11 cellular contexts compared by ENCODE assay signal in the genomic region with DNA sequence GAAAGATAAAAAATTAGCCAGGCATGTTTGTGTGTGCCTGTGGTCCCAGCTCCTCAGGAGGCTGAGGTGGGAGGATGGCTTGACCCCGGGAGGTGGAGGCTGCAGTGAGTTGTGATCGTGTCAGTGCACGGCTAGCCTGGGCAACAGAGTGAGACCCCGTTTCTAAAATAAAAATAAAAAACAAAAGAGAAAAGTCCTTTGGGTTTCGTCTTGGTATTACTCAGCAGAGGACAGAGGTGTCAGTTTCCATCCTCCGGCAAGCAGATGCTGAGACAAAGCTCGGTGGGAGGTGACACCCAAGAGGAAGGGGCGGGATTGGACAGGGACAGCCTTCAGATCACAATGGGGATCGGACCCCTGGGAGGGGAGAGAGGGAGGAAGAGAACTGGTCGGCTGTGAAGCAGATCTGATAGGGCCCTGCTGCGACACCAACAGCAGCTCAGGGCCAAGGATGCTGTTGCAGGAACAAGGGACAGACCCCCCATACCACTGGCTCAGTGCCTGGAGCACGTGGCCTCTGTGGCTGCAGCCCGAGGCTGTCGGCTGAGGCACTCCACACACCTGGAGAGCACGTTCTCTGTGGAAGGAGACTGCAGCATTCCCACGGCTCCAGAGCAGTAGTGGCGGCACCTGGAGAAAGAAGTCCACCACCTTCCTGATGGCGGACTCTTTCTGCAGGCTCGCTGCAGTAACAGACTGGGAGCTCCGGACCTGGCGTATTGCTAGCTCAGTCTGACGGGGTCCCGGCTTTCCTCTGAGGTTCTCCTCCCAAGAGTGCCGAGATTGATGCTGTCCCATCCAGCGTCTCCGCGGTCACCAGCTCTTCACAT. TPM values are rescaled to one million over a fixed set of nuclear protein-coding genes. Genes with fewer than 3 reads are reported as not detected.
A peak's percentile ranks its signal among the peaks of the same experiment; 100 is the strongest.
DNase-seq lines count a peak whose midpoint lies in the region; ATAC-seq and TF ChIP-seq lines count a peak whose summit lies in the region.
"Had no signal": no experiment of that assay in that cellular context is flagged by ENCODE, and none has a peak within 500 bp of the region (broad histone marks: within the 10 kb centered on the region; RNA-seq: fewer than 3 reads in every experiment).

No MANE protein-coding gene starts in this region.

- H3K27ac Mint-ChIP-seq in effector memory CD8-positive, alpha-beta T cell: peak overlapping the region; percentile 92 to 99
- H3K27ac Mint-ChIP-seq: WTC11 had no signal

- H3K9me3 Mint-ChIP-seq in effector memory CD8-positive, alpha-beta T cell: no peaks in the 10 kb centered on the region
- H3K9me3 Mint-ChIP-seq: WTC11 had no signal

- no peaks in the 10 kb centered on the region for H3K9me3 ChIP-seq in tibial nerve

- no peak for TF ChIP-seq RAD21 in Ishikawa (IDR thresholded peaks at IDR 0.05; ENCODE audit: low read depth)

- peaks cover 0 to 21% (median 10%) of the 10 kb centered on the region in 4 donors for H3K4me1 ChIP-seq in tibial nerve

- H3K4me3 Mint-ChIP-seq in effector memory CD8-positive, alpha-beta T cell: peak overlapping the region; percentile 98 to 99
- H3K4me3 Mint-ChIP-seq: WTC11 had no signal

- no peak overlapping the region for H3K4me3 ChIP-seq in tibial nerve

- TF ChIP-seq EP300 in Ishikawa (IDR thresholded peaks at IDR 0.05; ENCODE audit: borderline replicate concordance) (no peak), tibial nerve (IDR thresholded peaks at IDR 0.05) (no peak)

- peak; percentile 86 for DNase-seq in GM10266 (ENCODE audit: extremely low spot score)
- DNase-seq in GM19240 (ENCODE audit: insufficient read length, low spot score): peak; percentile 85
- DNase-seq in effector memory CD8-positive, alpha-beta T cell: no peak
- DNase-seq in kidney glomerular epithelial cell (lab: John Stamatoyannopoulos, UW): no peak
- no peak for DNase-seq in tibial nerve (ENCODE audit: low spot score in 2 of 2)
- no peak for DNase-seq in NCI-H774 (lab: John Stamatoyannopoulos, UW)
- DNase-seq in SHP77 (lab: John Stamatoyannopoulos, UW): no peak
- DNase-seq: hypothalamus, NCI-H526 had no signal

- no peaks in the 10 kb centered on the region for H3K36me3 ChIP-seq in tibial nerve

- H3K27ac ChIP-seq in tibial nerve: no peak overlapping the region

- H3K4me1 Mint-ChIP-seq in effector memory CD8-positive, alpha-beta T cell (ENCODE audit: low read depth in 2 of 2): peaks cover 59 to 63% of the 10 kb centered on the region in 2 donors

- ATAC-seq in effector memory CD8-positive, alpha-beta T cell (replicated peaks): no peak

- no peak for TF ChIP-seq POLR2A in tibial nerve (IDR thresholded peaks at IDR 0.05)

- WGBS in tibial nerve, 2 donors: 80 to 86% methylated on average over 21 to 24 of the region's 27 CpGs

- TF ChIP-seq CTCF in GM10266 (IDR thresholded peaks at IDR 0.05; ENCODE audit: control insufficient read depth, insufficient read depth, low read depth, missing control alignments) (no peak), tibial nerve (IDR thresholded peaks at IDR 0.05) (no peak)

- no peaks in the 10 kb centered on the region for H3K27me3 ChIP-seq in tibial nerve

- H3K36me3 Mint-ChIP-seq in effector memory CD8-positive, alpha-beta T cell (ENCODE audit: insufficient read depth): peaks cover 47% of the 10 kb centered on the region
- H3K36me3 Mint-ChIP-seq: WTC11 had no signal

- H3K27me3 Mint-ChIP-seq in effector memory CD8-positive, alpha-beta T cell: no peaks in the 10 kb centered on the region

TF ChIP-seq in Ishikawa, 13 proteins besides CTCF, POLR2A, EP300 and RAD21:
- TF ChIP-seq TEAD4 (IDR thresholded peaks at IDR 0.05) (no peak), USF1 (IDR thresholded peaks at IDR 0.05) (peak; percentile 15; the same call in 1 of the 2 replicates), CREB1 (IDR thresholded peaks at IDR 0.05; ENCODE audit: low read depth) (no peak), FOXM1 (IDR thresholded peaks at IDR 0.05; ENCODE audit: borderline replicate concordance, low read depth) (no peak), EGR1 (IDR thresholded peaks at IDR 0.05) (no peak), TCF12 (IDR thresholded peaks at IDR 0.05; ENCODE audit: low read depth) (no peak), CEBPB (IDR thresholded peaks at IDR 0.05) (no peak), ZBTB7A (IDR thresholded peaks at IDR 0.05; ENCODE audit: low read depth) (no peak)

RNA-seq across cellular contexts. Expression of gene BID, which starts 5.2 kb away (rescaled TPM):
- total RNA-seq in tibial nerve: 10 to 100 TPM in 2 of 4 donors, 1 to 10 TPM in 2; 6.3 to 47.1 (median 13.7) TPM

Comparison
In these comparisons a context has a peak if more than half of its experiments do, and no peak if none do; other contexts are left out.
1. DNase-seq: peak in GM10266 (single experiment) and GM19240 (single experiment); none in effector memory CD8-positive, alpha-beta T cell (0 of 3), kidney glomerular epithelial cell (single experiment), tibial nerve (0 of 2), NCI-H774 (single experiment) and SHP77 (0 of 2).